9 cellular contexts compared by ENCODE assay signal in genomic region chr19:4083677-4084546, GRCh38. TPM values are rescaled to one million over a fixed set of nuclear protein-coding genes. Genes with fewer than 3 reads are reported as not detected.
DNase-seq lines count a peak whose midpoint lies in the region; ATAC-seq lines count a peak whose summit lies in the region.
"Had no signal": no experiment of that assay in that cellular context is flagged by ENCODE, and none has a peak within 500 bp of the region (broad histone marks: within the 10 kb centered on the region; RNA-seq: fewer than 3 reads in every experiment).

No MANE protein-coding gene starts in this region.

- ATAC-seq in GM19438 (IDR thresholded peaks at IDR 0.05; ENCODE audit: low read depth, unreplicated experiment), result peak; percentile 60
- ATAC-seq in activated naive CD4-positive, alpha-beta T cell treated with anti-CD3 and anti-CD28 coated beads, Interleukin-2, amount 50 U/mL, for 72 hours, result peak; percentile 27 to 30
- ATAC-seq in naive thymus-derived CD8-positive, alpha-beta T cell, result peak; percentile 13 to 61
- no peak for ATAC-seq in HG03439 (IDR thresholded peaks at IDR 0.05; ENCODE audit: unreplicated experiment)
- ATAC-seq in GM21737 (IDR thresholded peaks at IDR 0.05; ENCODE audit: unreplicated experiment), result no peak

- peaks cover 53 to 91% (median 80%) of the 10 kb centered on the region in 10 experiments for H3K4me1 ChIP-seq in BLaER1 treated with 17β-estradiol and CSF1 and Interleukin-3, amounts not matched to agents 10 nM and 100 nM

- no peak for DNase-seq in activated naive CD4-positive, alpha-beta T cell treated with anti-CD3 and anti-CD28 coated beads, Interleukin-2, amount 50 U/mL, for 72 hours (ENCODE audit: low spot score in 2 of 2)
- DNase-seq in naive thymus-derived CD8-positive, alpha-beta T cell, result no peak
- DNase-seq in ecto neural progenitor cell (ENCODE audit: low spot score) (no peak), NCI-H2196 treated with DMSO at 0.1 percent for 48 hours (lab: John Stamatoyannopoulos, UW; ENCODE audit: unreplicated experiment) (no peak)
- DNase-seq: brain microvascular endothelial cell had no signal

- peak overlapping the region; percentile 88 to 98 (median 93) for H3K4me2 ChIP-seq in BLaER1 treated with 17β-estradiol and CSF1 and Interleukin-3, amounts not matched to agents 10 nM and 100 nM

- peaks cover 16 to 60% (median 51%) of the 10 kb centered on the region in 4 donors for H3K4me1 Mint-ChIP-seq in naive thymus-derived CD8-positive, alpha-beta T cell

- H3K27ac ChIP-seq in BLaER1 treated with 17β-estradiol and CSF1 and Interleukin-3, amounts not matched to agents 10 nM and 100 nM, result peak overlapping the region; percentile 54 to 85 (median 79); a peak in 20 of 22 replicates
- H3K27ac ChIP-seq: brain microvascular endothelial cell had no signal

- H3K9me3 Mint-ChIP-seq in activated naive CD4-positive, alpha-beta T cell treated with anti-CD3 and anti-CD28 coated beads, Interleukin-2, amount 50 U/mL, for 72 hours, result no peaks in the 10 kb centered on the region
- H3K9me3 Mint-ChIP-seq in naive thymus-derived CD8-positive, alpha-beta T cell, result no peaks in the 10 kb centered on the region

- H3K27me3 Mint-ChIP-seq in naive thymus-derived CD8-positive, alpha-beta T cell, result no peaks in the 10 kb centered on the region

- H3K27ac Mint-ChIP-seq in activated naive CD4-positive, alpha-beta T cell treated with anti-CD3 and anti-CD28 coated beads, Interleukin-2, amount 50 U/mL, for 72 hours, result peak overlapping the region; percentile 81 to 90
- peak overlapping the region; percentile 83 to 94 (median 92) for H3K27ac Mint-ChIP-seq in naive thymus-derived CD8-positive, alpha-beta T cell

- peak overlapping the region; percentile 30 to 67 (median 53); a peak in 18 of 20 replicates for H3K4me3 ChIP-seq in BLaER1 treated with 17β-estradiol and CSF1 and Interleukin-3, amounts not matched to agents 10 nM and 100 nM

- peaks cover 0 to 6% (median 0%) of the 10 kb centered on the region in 11 experiments; a peak in 4 of 22 replicates for H3K36me3 ChIP-seq in BLaER1 treated with 17β-estradiol and CSF1 and Interleukin-3, amounts not matched to agents 10 nM and 100 nM

- H4K20me1 ChIP-seq in BLaER1 treated with 17β-estradiol and CSF1 and Interleukin-3, amounts not matched to agents 10 nM and 100 nM, result no peaks in the 10 kb centered on the region

- POLR2A ChIA-PET in naive thymus-derived CD8-positive, alpha-beta T cell (lab: Charles Lee), result interaction anchor here (0.8 to 2.0 kb wide), 7 partner anchors 11 to 321 kb away, joined by 3 to 11 read pairs (median 3); partner anchors contain the start of gene ZBTB7A

- no peaks in the 10 kb centered on the region for H3K36me3 Mint-ChIP-seq in activated naive CD4-positive, alpha-beta T cell treated with anti-CD3 and anti-CD28 coated beads, Interleukin-2, amount 50 U/mL, for 72 hours
- H3K36me3 Mint-ChIP-seq in naive thymus-derived CD8-positive, alpha-beta T cell, result no peaks in the 10 kb centered on the region

- H3K27me3 ChIP-seq in BLaER1 treated with 17β-estradiol and CSF1 and Interleukin-3, amounts not matched to agents 10 nM and 100 nM, result no peaks in the 10 kb centered on the region
- H3K27me3 ChIP-seq: brain microvascular endothelial cell had no signal

- H3K9me3 ChIP-seq in BLaER1 treated with 17β-estradiol and CSF1 and Interleukin-3, amounts not matched to agents 10 nM and 100 nM (replicated peaks in 1 of 11), result no peaks in the 10 kb centered on the region

- peak overlapping the region; percentile 57 to 78 (median 73); a peak in 21 of 22 replicates for H3K9ac ChIP-seq in BLaER1 treated with 17β-estradiol and CSF1 and Interleukin-3, amounts not matched to agents 10 nM and 100 nM

- peak overlapping the region in 9 of 10 donors; percentile 20 to 79 (median 69) for H3K4me3 Mint-ChIP-seq in naive thymus-derived CD8-positive, alpha-beta T cell

RNA-seq across cellular contexts. Expression of gene ZBTB7A, which starts 17.2 kb away (rescaled TPM):
- total RNA-seq in activated naive CD4-positive, alpha-beta T cell treated with anti-CD3 and anti-CD28 coated beads, Interleukin-2, amount 50 U/mL, for 72 hours, result 10 to 100 TPM; 23.4 to 26.0 TPM
- total RNA-seq in naive thymus-derived CD8-positive, alpha-beta T cell, result 10 to 100 TPM; 59.9 TPM
- 10 to 100 TPM; 31.3 to 52.2 (median 31.5) TPM for polyA plus RNA-seq in naive thymus-derived CD8-positive, alpha-beta T cell

RNA-seq across cellular contexts. Expression of gene MAP2K2, which starts 40.0 kb away (rescaled TPM):
- total RNA-seq in activated naive CD4-positive, alpha-beta T cell treated with anti-CD3 and anti-CD28 coated beads, Interleukin-2, amount 50 U/mL, for 72 hours, result 100 to 1,000 TPM; 125 to 187 TPM
- 100 to 1,000 TPM; 119 to 134 TPM for total RNA-seq in naive thymus-derived CD8-positive, alpha-beta T cell
- 100 to 1,000 TPM in 1 of 3 donors, 10 to 100 TPM in 2; 48.0 to 101 (median 67.3) TPM for polyA plus RNA-seq in naive thymus-derived CD8-positive, alpha-beta T cell

Comparison
In these comparisons a context has a peak if more than half of its experiments do, and no peak if none do; other contexts are left out.
1. ATAC-seq: peak in GM19438 (single experiment), activated naive CD4-positive, alpha-beta T cell treated with anti-CD3 and anti-CD28 coated beads, Interleukin-2, amount 50 U/mL, for 72 hours (2 of 2) and naive thymus-derived CD8-positive, alpha-beta T cell (2 of 2); none in HG03439 (single experiment) and GM21737 (single experiment).